8 cellular contexts compared by ENCODE assay signal in genomic region chr10:28367865-28368541, GRCh38.
DNase-seq lines count a peak whose midpoint lies in the region; ATAC-seq, FAIRE-seq and TF ChIP-seq lines count a peak whose summit lies in the region.

No MANE protein-coding gene starts in this region.

- H3K9me3 Mint-ChIP-seq in astrocyte (ENCODE audit: unreplicated experiment): no peaks in the 10 kb centered on the region

- H3K4me2 ChIP-seq in astrocyte (ENCODE audit: low read length): no peak overlapping the region

- no peak overlapping the region for H3K27ac ChIP-seq in astrocyte (ENCODE audit: low read depth, low read length)
- H3K27ac ChIP-seq in sigmoid colon: no peak overlapping the region

- H3K27me3 Mint-ChIP-seq in astrocyte (ENCODE audit: low read depth, unreplicated experiment): no peaks in the 10 kb centered on the region

- TF ChIP-seq EP300 in sigmoid colon (IDR thresholded peaks at IDR 0.05): no peak

- 46 to 67% methylated on average over 10 of the region's 10 CpGs for WGBS in sigmoid colon, 2 donors

- H3K36me3 ChIP-seq in astrocyte (ENCODE audit: insufficient read depth, low read length): no peaks in the 10 kb centered on the region
- no peaks in the 10 kb centered on the region for H3K36me3 ChIP-seq in sigmoid colon

- H4K20me1 ChIP-seq in astrocyte (ENCODE audit: insufficient read depth, low read length): no peaks in the 10 kb centered on the region

- no peak for TF ChIP-seq CTCF in astrocyte (IDR thresholded peaks at IDR 0.05; ENCODE audit: insufficient read depth, low read depth, low read length)
- TF ChIP-seq CTCF in sigmoid colon (IDR thresholded peaks at IDR 0.05): no peak

- H3K27ac Mint-ChIP-seq in astrocyte (ENCODE audit: unreplicated experiment): peak overlapping the region; percentile 28

- no peak for TF ChIP-seq POLR2A in sigmoid colon (IDR thresholded peaks at IDR 0.05)

- H3K4me3 ChIP-seq in astrocyte (ENCODE audit: insufficient read depth, low read depth, low read length): no peak overlapping the region
- no peak overlapping the region for H3K4me3 ChIP-seq in sigmoid colon

- peaks cover 4% of the 10 kb centered on the region for H3K27me3 ChIP-seq in astrocyte (ENCODE audit: insufficient read depth, low read length)
- no peaks in the 10 kb centered on the region for H3K27me3 ChIP-seq in sigmoid colon

- no peak for FAIRE-seq in astrocyte (lab: Jason Lieb, UNC)

- peaks cover 12% of the 10 kb centered on the region for H3K4me1 Mint-ChIP-seq in astrocyte (ENCODE audit: low read depth, unreplicated experiment)

- intact Hi-C loops in sigmoid colon (cut with DNase I): no loop called here

- H3K9ac ChIP-seq in astrocyte (ENCODE audit: low read length): no peak overlapping the region

- peak; percentile 93 for ATAC-seq in GM18861 (IDR thresholded peaks at IDR 0.05; ENCODE audit: unreplicated experiment)
- peak; percentile 99 for ATAC-seq in HG02885 (IDR thresholded peaks at IDR 0.05; ENCODE audit: poor library complexity, unreplicated experiment)

- DNase-seq in SKM-1 (lab: John Stamatoyannopoulos, UW; ENCODE audit: unreplicated experiment) (peak; percentile 58), astrocyte (ENCODE audit: low read depth) (no peak), hippocampal formation (lab: John Stamatoyannopoulos, UW) (no peak), sigmoid colon (no peak), HUDEP-2 (lab: John Stamatoyannopoulos, UW; ENCODE audit: unreplicated experiment in 76 of 76) (no peak)
- peak; percentile 10 to 11 for DNase-seq in stimulated activated CD4-positive, alpha-beta T cell treated with anti-CD3 and anti-CD28 coated beads, Interleukin-1b, Interleukin-23, amount 100 ng/mL, for 1 hour (ENCODE audit: low read depth in 2 of 2)

- H3K79me2 ChIP-seq in astrocyte (ENCODE audit: insufficient read depth, low read length): no peaks in the 10 kb centered on the region

- no peak overlapping the region for H2AFZ ChIP-seq in astrocyte (ENCODE audit: low read depth, low read length)

- no peak overlapping the region for H3K4me3 Mint-ChIP-seq in astrocyte (ENCODE audit: unreplicated experiment)

- H3K9me3 ChIP-seq in astrocyte (ENCODE audit: insufficient read depth, low read depth, low read length) (no peaks in the 10 kb centered on the region), sigmoid colon (no peaks in the 10 kb centered on the region)

- H3K4me1 ChIP-seq in astrocyte (ENCODE audit: insufficient read depth, low read length): no peaks in the 10 kb centered on the region
- H3K4me1 ChIP-seq in sigmoid colon: no peaks in the 10 kb centered on the region

- H3K36me3 Mint-ChIP-seq in astrocyte (ENCODE audit: low read depth, unreplicated experiment): no peaks in the 10 kb centered on the region

Comparison
In these comparisons a context has a peak if more than half of its experiments do, and no peak if none do; other contexts are left out.
1. DNase-seq: peak in SKM-1 (single experiment) and stimulated activated CD4-positive, alpha-beta T cell treated with anti-CD3 and anti-CD28 coated beads, Interleukin-1b, Interleukin-23, amount 100 ng/mL, for 1 hour (2 of 2); none in astrocyte (single experiment), hippocampal formation (0 of 2), sigmoid colon (single experiment) and HUDEP-2 (0 of 76).